11 cellular contexts compared by ENCODE assay signal in the genomic region with DNA sequence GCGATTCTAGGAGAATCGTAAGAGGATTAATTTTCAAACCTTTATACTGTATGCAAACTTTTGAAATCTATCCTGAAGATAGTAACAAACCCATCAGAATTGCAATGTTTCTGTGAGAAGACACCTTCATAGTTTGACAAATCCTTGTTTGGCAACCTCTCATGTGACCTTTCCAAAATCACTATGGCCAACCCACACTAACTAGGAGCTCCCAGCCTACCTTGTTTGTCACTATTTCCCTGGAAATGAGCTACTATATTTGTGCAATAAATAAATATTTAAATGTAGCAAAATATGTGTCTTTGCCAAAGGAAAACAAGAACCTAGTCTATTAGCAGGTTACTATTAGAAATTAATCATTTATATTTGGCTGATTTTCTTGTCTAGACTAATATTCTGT.
"Had no signal": no experiment of that assay in that cellular context is flagged by ENCODE, and none has a peak within 500 bp of the region (broad histone marks: within the 10 kb centered on the region; RNA-seq: fewer than 3 reads in every experiment).

No MANE protein-coding gene starts in this region.

- FAIRE-seq: H1, H54 had no signal

- H3K27ac ChIP-seq: GM23248 had no signal

- H2AFZ ChIP-seq: GM23248, GM23338 had no signal

- H3K9ac ChIP-seq: GM23248 had no signal

- H3K4me3 ChIP-seq: GM23248, GM23338, HAP-1 had no signal

- H3K36me3 ChIP-seq: HAP-1 had no signal

- H3K4me1 ChIP-seq: HAP-1 had no signal

- ATAC-seq: GM23338, HCT116 had no signal

- DNase-seq: GM23248, GOT3, H7, H9, HCEC 1CT, HFFc6 had no signal

- H3K4me2 ChIP-seq: GM23338 had no signal

- H3K9me3 ChIP-seq: HAP-1 had no signal
